Comparison of ENCODE assay signal across 19 cellular contexts in the genomic region with DNA sequence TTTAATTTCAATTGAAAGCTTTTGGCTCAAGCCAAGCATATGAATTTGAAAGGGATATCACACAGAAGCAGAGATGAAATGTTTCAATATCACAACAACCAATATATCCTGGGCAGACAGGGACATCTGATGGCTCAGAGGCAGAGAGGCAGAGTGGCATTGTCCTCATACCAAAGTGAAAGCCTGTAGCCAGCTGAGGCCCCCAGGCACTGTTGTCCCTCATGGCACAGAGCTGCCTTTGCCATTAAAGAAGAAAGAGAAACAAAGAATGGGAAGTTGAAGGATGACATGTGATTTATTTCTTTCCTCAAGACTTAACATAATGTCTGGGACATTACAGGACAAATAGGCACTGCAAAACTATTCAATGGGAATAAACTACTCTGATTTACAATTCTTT.
DNase-seq lines count a peak whose midpoint lies in the region; ATAC-seq, FAIRE-seq and TF ChIP-seq lines count a peak whose summit lies in the region.
"Had no signal": no experiment of that assay in that cellular context is flagged by ENCODE, and none has a peak within 500 bp of the region (broad histone marks: within the 10 kb centered on the region; RNA-seq: fewer than 3 reads in every experiment).

No MANE protein-coding gene starts in this region.

- no peak for ATAC-seq in GM18502 (IDR thresholded peaks at IDR 0.05; ENCODE audit: poor library complexity, unreplicated experiment)
- ATAC-seq in activated naive CD4-positive, alpha-beta T cell treated with anti-CD3 and anti-CD28 coated beads, Interleukin-2, amount 50 U/mL, for 72 hours, result no peak
- ATAC-seq: GM12878, HCT116 had no signal

- no peak overlapping the region for H3K27ac Mint-ChIP-seq in activated T-helper 2 cell treated with anti-CD3 and anti-CD28 coated beads, Interferon-gamma antibody, Interleukin-2, Interleukin-4, amounts not matched to agents 10 μg/mL and 5 μg/mL and 100 μg/mL, durations not matched to agents 14 hours and 24 hours and 36 hours
- no peak overlapping the region for H3K27ac Mint-ChIP-seq in activated naive CD4-positive, alpha-beta T cell treated with anti-CD3 and anti-CD28 coated beads, Interleukin-2, amount 50 U/mL, for 72 hours
- H3K27ac Mint-ChIP-seq: B cell; CD4-positive, CD25-positive, alpha-beta regulatory T cell; CD8-positive, alpha-beta memory T cell; HFFc6 had no signal

- H3K9me3 Mint-ChIP-seq in activated T-helper 2 cell treated with anti-CD3 and anti-CD28 coated beads, Interferon-gamma antibody, Interleukin-2, Interleukin-4, amounts not matched to agents 10 μg/mL and 5 μg/mL and 100 μg/mL, durations not matched to agents 14 hours and 24 hours and 36 hours, result peaks cover 14% of the 10 kb centered on the region
- H3K9me3 Mint-ChIP-seq in activated naive CD4-positive, alpha-beta T cell treated with anti-CD3 and anti-CD28 coated beads, Interleukin-2, amount 50 U/mL, for 72 hours, result peaks cover 4 to 13% of the 10 kb centered on the region in 2 donors

- peak; percentile 29 for FAIRE-seq in D721Med (lab: Jason Lieb, UNC)
- FAIRE-seq: GM12878, GM18507 had no signal

- TF ChIP-seq CTCF in D721Med (IDR thresholded peaks at IDR 0.05; ENCODE audit: insufficient read depth, missing control alignments), result no peak

- H3K4me1 Mint-ChIP-seq in activated T-helper 2 cell treated with anti-CD3 and anti-CD28 coated beads, Interferon-gamma antibody, Interleukin-2, Interleukin-4, amounts not matched to agents 10 μg/mL and 5 μg/mL and 100 μg/mL, durations not matched to agents 14 hours and 24 hours and 36 hours (ENCODE audit: low read depth), result no peaks in the 10 kb centered on the region
- H3K4me1 Mint-ChIP-seq: B cell; CD4-positive, CD25-positive, alpha-beta regulatory T cell; CD8-positive, alpha-beta memory T cell had no signal

- no peak overlapping the region for H3K4me3 Mint-ChIP-seq in activated T-helper 2 cell treated with anti-CD3 and anti-CD28 coated beads, Interferon-gamma antibody, Interleukin-2, Interleukin-4, amounts not matched to agents 10 μg/mL and 5 μg/mL and 100 μg/mL, durations not matched to agents 14 hours and 24 hours and 36 hours (ENCODE audit: low read depth)
- H3K4me3 Mint-ChIP-seq: B cell; CD4-positive, CD25-positive, alpha-beta regulatory T cell; CD8-positive, alpha-beta memory T cell; HFFc6 had no signal

- intact Hi-C loops in activated T-helper 2 cell treated with anti-CD3 and anti-CD28 coated beads, Interferon-gamma antibody, Interleukin-2, Interleukin-4, amounts not matched to agents 10 μg/mL and 5 μg/mL and 100 μg/mL, durations not matched to agents 14 hours and 24 hours and 36 hours (cut with micrococcal nuclease), result no loop called here

- no peak for DNase-seq in D721Med (ENCODE audit: insufficient read length, low spot score)
- peak; percentile 8 for DNase-seq in OCI-M1 (lab: John Stamatoyannopoulos, UW)
- DNase-seq in left kidney (ENCODE audit: low read depth, low spot score), result peak; percentile 7
- no peak for DNase-seq in activated T-helper 2 cell treated with anti-CD3 and anti-CD28 coated beads, Interferon-gamma antibody, Interleukin-2, Interleukin-4, amounts not matched to agents 10 μg/mL and 5 μg/mL and 100 μg/mL, durations not matched to agents 14 hours and 24 hours and 36 hours (ENCODE audit: low spot score)
- DNase-seq in activated naive CD4-positive, alpha-beta T cell treated with anti-CD3 and anti-CD28 coated beads, Interleukin-2, amount 50 U/mL, for 72 hours (ENCODE audit: low spot score in 2 of 2), result no peak
- DNase-seq: C1 segment of cervical spinal cord; CD4-positive, CD25-positive, alpha-beta regulatory T cell; CD8-positive, alpha-beta memory T cell; COR-L47; DMS153; DMS79; GOT3; H7; HFFc6 had no signal

- H3K27me3 Mint-ChIP-seq in activated T-helper 2 cell treated with anti-CD3 and anti-CD28 coated beads, Interferon-gamma antibody, Interleukin-2, Interleukin-4, amounts not matched to agents 10 μg/mL and 5 μg/mL and 100 μg/mL, durations not matched to agents 14 hours and 24 hours and 36 hours (ENCODE audit: low read depth), result no peaks in the 10 kb centered on the region
- H3K27me3 Mint-ChIP-seq: B cell; CD4-positive, CD25-positive, alpha-beta regulatory T cell; CD8-positive, alpha-beta memory T cell had no signal

- H3K36me3 Mint-ChIP-seq in activated T-helper 2 cell treated with anti-CD3 and anti-CD28 coated beads, Interferon-gamma antibody, Interleukin-2, Interleukin-4, amounts not matched to agents 10 μg/mL and 5 μg/mL and 100 μg/mL, durations not matched to agents 14 hours and 24 hours and 36 hours (ENCODE audit: low read depth), result no peaks in the 10 kb centered on the region
- no peaks in the 10 kb centered on the region for H3K36me3 Mint-ChIP-seq in activated naive CD4-positive, alpha-beta T cell treated with anti-CD3 and anti-CD28 coated beads, Interleukin-2, amount 50 U/mL, for 72 hours
- H3K36me3 Mint-ChIP-seq: CD4-positive, CD25-positive, alpha-beta regulatory T cell; CD8-positive, alpha-beta memory T cell had no signal

Comparison
In these comparisons a context has a peak if more than half of its experiments do, and no peak if none do; other contexts are left out.
1. DNase-seq: peak in OCI-M1 (single experiment) and left kidney (single experiment); none in D721Med (single experiment), activated T-helper 2 cell treated with anti-CD3 and anti-CD28 coated beads, Interferon-gamma antibody, Interleukin-2, Interleukin-4, amounts not matched to agents 10 μg/mL and 5 μg/mL and 100 μg/mL, durations not matched to agents 14 hours and 24 hours and 36 hours (single experiment) and activated naive CD4-positive, alpha-beta T cell treated with anti-CD3 and anti-CD28 coated beads, Interleukin-2, amount 50 U/mL, for 72 hours (0 of 2).